Comparison of ENCODE assay signal across 10 cellular contexts in the genomic region with DNA sequence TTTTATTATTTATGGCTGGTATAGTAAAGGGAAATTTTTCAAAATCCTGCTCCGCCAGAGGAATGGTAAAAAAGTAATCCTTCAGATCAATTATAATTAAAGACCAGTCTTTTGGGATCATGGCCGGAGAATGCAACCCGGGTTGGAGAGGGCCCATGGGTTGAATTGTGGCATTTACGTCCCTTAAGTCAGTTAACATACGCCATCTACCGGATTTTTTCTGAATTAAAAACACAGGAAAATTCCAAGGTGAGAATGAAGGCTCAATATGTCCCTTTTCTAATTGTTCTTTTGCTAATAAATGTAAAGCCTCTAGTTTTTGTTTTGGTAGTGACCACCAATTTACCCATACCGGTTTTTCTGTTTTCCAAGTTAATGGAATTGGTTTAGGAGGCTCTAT.
DNase-seq lines count a peak whose midpoint lies in the region; ATAC-seq, FAIRE-seq and TF ChIP-seq lines count a peak whose summit lies in the region.
"Had no signal": no experiment of that assay in that cellular context is flagged by ENCODE, and none has a peak within 500 bp of the region (broad histone marks: within the 10 kb centered on the region; RNA-seq: fewer than 3 reads in every experiment).

No MANE protein-coding gene starts in this region.

- H3K4me3 ChIP-seq in Karpas-422 (ENCODE audit: low read length) = no peak overlapping the region
- no peak overlapping the region for H3K4me3 ChIP-seq in HepG2 (replicated peaks in 1 of 3; ENCODE audit: insufficient read depth in 1 of 3, low read depth in 2 of 3, low read length in 3 of 3)

- H2AFZ ChIP-seq in Karpas-422 (ENCODE audit: low read length) = no peak overlapping the region
- no peak overlapping the region for H2AFZ ChIP-seq in HepG2 (ENCODE audit: low read length)

- no TSS peak for BruUV-seq in HepG2 (replicated peaks; lab: Mats Ljungman, UMichigan)

- CTCF ChIA-PET in RWPE1 (lab: Yijun Ruan, JAX) = no interaction called here
- CTCF ChIA-PET in HepG2 (lab: Yijun Ruan, JAX; ENCODE audit: low intra/inter-chr PET ratio, low total read pairs) = interaction anchor here (0.8 to 1.4 kb wide), 4 partner anchors 278 to 587 kb away, joined by 3 to 5 read pairs (median 4); no protein-coding TSS in a partner anchor

- in situ Hi-C loops in HepG2 (cut with HindIII; ENCODE audit: extremely low pct_ligation_motif_present, low pct_unique_long_range_greater_than_20kb) = loop anchor here (10.0 kb wide), 2 partner anchors 500 to 590 kb away; no protein-coding TSS in a partner anchor

- TF ChIP-seq CTCF in RWPE1 (conservative IDR thresholded peaks at IDR 0.05; ENCODE audit: low read depth) = 0 out of 2 replicates have a peak, but pooled peaks have one; percentile 23
- peak; percentile 53 for TF ChIP-seq CTCF in HepG2 (CRISPR knock-in tag; IDR thresholded peaks at IDR 0.05)

- FAIRE-seq in HepG2 (lab: Jason Lieb, UNC) = peak; percentile 8

- no peak for TF ChIP-seq POLR2A in HepG2 (IDR thresholded peaks at IDR 0.05; ENCODE audit: insufficient read depth in 1 of 2, low read depth in 2 of 2, low read length in 2 of 2)

- WGBS in HepG2 (ENCODE audit: low lambda C conversion rate) = 4% methylated on average over 7 of the region's 7 CpGs

- H3K9me3 ChIP-seq in Karpas-422 (ENCODE audit: low read length) (no peaks in the 10 kb centered on the region; the same call in 1 of the 2 replicates), HepG2 (ENCODE audit: low read length) (peaks cover 4% of the 10 kb centered on the region; the same call in 1 of the 2 replicates)

- no peaks in the 10 kb centered on the region for H3K79me2 ChIP-seq in Karpas-422 (ENCODE audit: low read length)
- H3K79me2 ChIP-seq in HepG2 (ENCODE audit: insufficient read depth, low read length) = no peaks in the 10 kb centered on the region

- no peaks in the 10 kb centered on the region for H3K9me2 ChIP-seq in Karpas-422 (replicated peaks; ENCODE audit: insufficient read depth, low read length)

- peak; percentile 13 for DNase-seq in NCI-H2196 (lab: John Stamatoyannopoulos, UW; ENCODE audit: unreplicated experiment)
- DNase-seq in NCI-H2196 treated with DMSO at 0.1 percent for 48 hours (lab: John Stamatoyannopoulos, UW; ENCODE audit: unreplicated experiment) = no peak
- peak; percentile 89 for DNase-seq in Karpas-422
- no peak for DNase-seq in RWPE1 (ENCODE audit: low spot score)
- DNase-seq in HepG2 (ENCODE audit: low spot score) = peak; percentile 29
- no peak for DNase-seq in activated CD8-positive, alpha-beta memory T cell treated with anti-CD3 and anti-CD28 coated beads, Interleukin-2, amount 50 U/mL, for 48 hours
- no peak for DNase-seq in GM19240 (ENCODE audit: insufficient read length, low spot score)
- no peak for DNase-seq in caudate nucleus (lab: John Stamatoyannopoulos, UW)
- DNase-seq: activated gamma-delta T cell treated with Interleukin-2 at 50 U/mL for 16 hours had no signal

- POLR2A ChIA-PET in RWPE1 (lab: Yijun Ruan, JAX; ENCODE audit: low non-redundant PET) (no interaction called here), HepG2 (lab: Yijun Ruan, JAX) (no interaction called here)

- H3K4me2 ChIP-seq in Karpas-422 (ENCODE audit: low read depth, low read length, poor library complexity, severe bottlenecking) = no peak overlapping the region
- no peak overlapping the region for H3K4me2 ChIP-seq in HepG2 (ENCODE audit: low read depth, low read length)

- intact Hi-C loops in HepG2 (cut with micrococcal nuclease; ENCODE audit: unreplicated experiment) = loop anchor here (1.0 kb wide), 3 partner anchors 278 to 587 kb away; no protein-coding TSS in a partner anchor

- H3K27me3 ChIP-seq in Karpas-422 (ENCODE audit: low read length) (no peaks in the 10 kb centered on the region), HepG2 (ENCODE audit: control insufficient read depth in 1 of 2, insufficient read depth in 2 of 2, low read length in 2 of 2) (no peaks in the 10 kb centered on the region)

- no peak for TF ChIP-seq EP300 in HepG2 (IDR thresholded peaks at IDR 0.05; ENCODE audit: low read depth in 2 of 2, low read length in 2 of 2)
- no peak for TF ChIP-seq EP300 in HepG2 (CRISPR knock-in tag; IDR thresholded peaks at IDR 0.05; ENCODE audit: borderline replicate concordance)

- ATAC-seq in HepG2 = no peak

- H3K36me3 ChIP-seq in Karpas-422 (ENCODE audit: insufficient read depth, low read length) (no peaks in the 10 kb centered on the region), HepG2 (replicated peaks in 1 of 2; ENCODE audit: control insufficient read depth in 1 of 2, insufficient read depth in 2 of 2, low read length in 2 of 2) (no peaks in the 10 kb centered on the region)

- H4K20me1 ChIP-seq in Karpas-422 (ENCODE audit: insufficient read depth, low read depth, low read length) (no peaks in the 10 kb centered on the region), HepG2 (ENCODE audit: insufficient read depth, low read length) (no peaks in the 10 kb centered on the region)

- TF ChIP-seq RAD21 in HepG2 (CRISPR knock-in tag; IDR thresholded peaks at IDR 0.05) = 0 out of 2 replicates have a peak, but pooled peaks have one; percentile 15

- no peak overlapping the region for H3K27ac ChIP-seq in Karpas-422 (ENCODE audit: low read length)
- no peak overlapping the region for H3K27ac ChIP-seq in RWPE1
- H3K27ac ChIP-seq in HepG2 (ENCODE audit: extremely low read length, insufficient read depth, low read length) = no peak overlapping the region
- H3K27ac ChIP-seq in caudate nucleus (ENCODE audit: low read depth, low read length) = no peak overlapping the region
- H3K27ac ChIP-seq: epithelial cell of prostate had no signal

- H3K4me1 ChIP-seq in Karpas-422 (ENCODE audit: low read length) (no peaks in the 10 kb centered on the region), HepG2 (ENCODE audit: insufficient read depth, low read length) (no peaks in the 10 kb centered on the region)

- H3K9ac ChIP-seq in Karpas-422 (ENCODE audit: low read length) (no peak overlapping the region), HepG2 (ENCODE audit: insufficient read depth, low read depth, low read length) (no peak overlapping the region)

TF ChIP-seq in HepG2, 621 proteins besides CTCF, POLR2A, EP300 and RAD21:
- TF ChIP-seq STAG1 (CRISPR knock-in tag; IDR thresholded peaks at IDR 0.05) = peak; percentile 55
- peak; percentile 40; the same call in 1 of the 2 replicates for TF ChIP-seq SMC3 (IDR thresholded peaks at IDR 0.05; ENCODE audit: low read length)
- TF ChIP-seq, protein P1, sequence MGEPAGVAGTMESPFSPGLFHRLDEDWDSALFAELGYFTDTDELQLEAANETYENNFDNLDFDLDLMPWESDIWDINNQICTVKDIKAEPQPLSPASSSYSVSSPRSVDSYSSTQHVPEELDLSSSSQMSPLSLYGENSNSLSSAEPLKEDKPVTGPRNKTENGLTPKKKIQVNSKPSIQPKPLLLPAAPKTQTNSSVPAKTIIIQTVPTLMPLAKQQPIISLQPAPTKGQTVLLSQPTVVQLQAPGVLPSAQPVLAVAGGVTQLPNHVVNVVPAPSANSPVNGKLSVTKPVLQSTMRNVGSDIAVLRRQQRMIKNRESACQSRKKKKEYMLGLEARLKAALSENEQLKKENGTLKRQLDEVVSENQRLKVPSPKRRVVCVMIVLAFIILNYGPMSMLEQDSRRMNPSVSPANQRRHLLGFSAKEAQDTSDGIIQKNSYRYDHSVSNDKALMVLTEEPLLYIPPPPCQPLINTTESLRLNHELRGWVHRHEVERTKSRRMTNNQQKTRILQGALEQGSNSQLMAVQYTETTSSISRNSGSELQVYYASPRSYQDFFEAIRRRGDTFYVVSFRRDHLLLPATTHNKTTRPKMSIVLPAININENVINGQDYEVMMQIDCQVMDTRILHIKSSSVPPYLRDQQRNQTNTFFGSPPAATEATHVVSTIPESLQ (CRISPR knock-in tag; conservative IDR thresholded peaks at IDR 0.05) = no peak

Comparison
In these comparisons a context has a peak if more than half of its experiments do, and no peak if none do; other contexts are left out.
1. DNase-seq: peak in NCI-H2196 (single experiment), Karpas-422 (single experiment) and HepG2 (single experiment); none in NCI-H2196 treated with DMSO at 0.1 percent for 48 hours (single experiment), RWPE1 (single experiment), activated CD8-positive, alpha-beta memory T cell treated with anti-CD3 and anti-CD28 coated beads, Interleukin-2, amount 50 U/mL, for 48 hours (single experiment), GM19240 (single experiment) and caudate nucleus (0 of 61).